Comparison of ENCODE assay signal across 12 cellular contexts in genomic region chr6:156840606-156841005, GRCh38.
DNase-seq lines count a peak whose midpoint lies in the region; ATAC-seq and TF ChIP-seq lines count a peak whose summit lies in the region.
"Had no signal": no experiment of that assay in that cellular context is flagged by ENCODE, and none has a peak within 500 bp of the region (broad histone marks: within the 10 kb centered on the region; RNA-seq: fewer than 3 reads in every experiment).

No MANE protein-coding gene starts in this region.

- H3K9me3 Mint-ChIP-seq in activated T-cell treated with anti-CD3 and anti-CD28 coated beads, Interleukin-2, amount 50 U/mL, for 24 hours = no peaks in the 10 kb centered on the region
- no peaks in the 10 kb centered on the region for H3K9me3 Mint-ChIP-seq in stimulated activated naive B cell treated with anti-CD40 and anti-IgM and Interleukin-4, amounts not matched to agents 10 μg/mL and 1 μg/mL and 100 μg/mL, for 72 hours
- H3K9me3 Mint-ChIP-seq in activated T-helper 2 cell treated with anti-CD3 and anti-CD28 coated beads, Interferon-gamma antibody, Interleukin-2, Interleukin-4, amounts not matched to agents 10 μg/mL and 5 μg/mL and 100 μg/mL, durations not matched to agents 14 hours and 24 hours and 36 hours = no peaks in the 10 kb centered on the region

- DNase-seq in activated T-cell treated with anti-CD3 and anti-CD28 coated beads, Interleukin-2, amount 50 U/mL, for 24 hours = no peak
- DNase-seq in activated T-cell treated with anti-CD3 and anti-CD28 coated beads, Interleukin-2, amount 50 U/mL, for 1 hour = no peak
- no peak for DNase-seq in left ventricle myocardium superior
- DNase-seq in stimulated activated naive B cell treated with anti-CD40 and anti-IgM and Interleukin-4, amounts not matched to agents 10 μg/mL and 1 μg/mL and 100 μg/mL, for 72 hours = no peak
- DNase-seq in HK-2 (ENCODE audit: unreplicated experiment) = no peak
- DNase-seq in activated T-helper 2 cell treated with anti-CD3 and anti-CD28 coated beads, Interferon-gamma antibody, Interleukin-2, Interleukin-4, amounts not matched to agents 10 μg/mL and 5 μg/mL and 100 μg/mL, durations not matched to agents 14 hours and 24 hours and 36 hours (ENCODE audit: low spot score) = no peak
- DNase-seq: activated CD4-positive, CD25-positive, alpha-beta regulatory T cell; activated effector memory CD4-positive, alpha-beta T cell treated with anti-CD3 and anti-CD28 coated beads, Interleukin-2, amount 50 U/mL, for 16 hours; effector memory CD4-positive, alpha-beta T cell had no signal

- H3K4me3 Mint-ChIP-seq in activated T-cell treated with anti-CD3 and anti-CD28 coated beads, Interleukin-2, amount 50 U/mL, for 24 hours = no peak overlapping the region
- peak overlapping the region; percentile 18 for H3K4me3 Mint-ChIP-seq in stimulated activated naive B cell treated with anti-CD40 and anti-IgM and Interleukin-4, amounts not matched to agents 10 μg/mL and 1 μg/mL and 100 μg/mL, for 72 hours
- no peak overlapping the region for H3K4me3 Mint-ChIP-seq in activated T-helper 2 cell treated with anti-CD3 and anti-CD28 coated beads, Interferon-gamma antibody, Interleukin-2, Interleukin-4, amounts not matched to agents 10 μg/mL and 5 μg/mL and 100 μg/mL, durations not matched to agents 14 hours and 24 hours and 36 hours (ENCODE audit: low read depth)

- ATAC-seq in SK-N-SH treated with all-trans-retinoic acid at 6 μM for 48 hours = peak; percentile 61
- peak; percentile 4 for ATAC-seq in left ventricle myocardium superior
- peak; percentile 50 to 64 for ATAC-seq in stimulated activated naive B cell treated with anti-CD40 and anti-IgM and Interleukin-4, amounts not matched to agents 10 μg/mL and 1 μg/mL and 100 μg/mL, for 72 hours (replicated peaks)
- ATAC-seq in GM19397 (IDR thresholded peaks at IDR 0.05; ENCODE audit: unreplicated experiment) = no peak
- ATAC-seq: A549 had no signal

- no peaks in the 10 kb centered on the region for H3K27me3 Mint-ChIP-seq in activated T-cell treated with anti-CD3 and anti-CD28 coated beads, Interleukin-2, amount 50 U/mL, for 24 hours
- no peaks in the 10 kb centered on the region for H3K27me3 Mint-ChIP-seq in stimulated activated naive B cell treated with anti-CD40 and anti-IgM and Interleukin-4, amounts not matched to agents 10 μg/mL and 1 μg/mL and 100 μg/mL, for 72 hours
- no peaks in the 10 kb centered on the region for H3K27me3 Mint-ChIP-seq in activated T-helper 2 cell treated with anti-CD3 and anti-CD28 coated beads, Interferon-gamma antibody, Interleukin-2, Interleukin-4, amounts not matched to agents 10 μg/mL and 5 μg/mL and 100 μg/mL, durations not matched to agents 14 hours and 24 hours and 36 hours (ENCODE audit: low read depth)

- peak overlapping the region; percentile 6 for H3K27ac Mint-ChIP-seq in activated T-cell treated with anti-CD3 and anti-CD28 coated beads, Interleukin-2, amount 50 U/mL, for 24 hours
- H3K27ac Mint-ChIP-seq in stimulated activated naive B cell treated with anti-CD40 and anti-IgM and Interleukin-4, amounts not matched to agents 10 μg/mL and 1 μg/mL and 100 μg/mL, for 72 hours = peak overlapping the region; percentile 76
- no peak overlapping the region for H3K27ac Mint-ChIP-seq in activated T-helper 2 cell treated with anti-CD3 and anti-CD28 coated beads, Interferon-gamma antibody, Interleukin-2, Interleukin-4, amounts not matched to agents 10 μg/mL and 5 μg/mL and 100 μg/mL, durations not matched to agents 14 hours and 24 hours and 36 hours

- peaks cover 79% of the 10 kb centered on the region for H3K4me1 Mint-ChIP-seq in activated T-cell treated with anti-CD3 and anti-CD28 coated beads, Interleukin-2, amount 50 U/mL, for 24 hours (ENCODE audit: low read depth)
- peaks cover 47 to 73% of the 10 kb centered on the region in 2 donors for H3K4me1 Mint-ChIP-seq in stimulated activated naive B cell treated with anti-CD40 and anti-IgM and Interleukin-4, amounts not matched to agents 10 μg/mL and 1 μg/mL and 100 μg/mL, for 72 hours
- H3K4me1 Mint-ChIP-seq in activated T-helper 2 cell treated with anti-CD3 and anti-CD28 coated beads, Interferon-gamma antibody, Interleukin-2, Interleukin-4, amounts not matched to agents 10 μg/mL and 5 μg/mL and 100 μg/mL, durations not matched to agents 14 hours and 24 hours and 36 hours (ENCODE audit: low read depth) = peaks cover 21% of the 10 kb centered on the region

- H3K36me3 Mint-ChIP-seq in activated T-cell treated with anti-CD3 and anti-CD28 coated beads, Interleukin-2, amount 50 U/mL, for 24 hours (ENCODE audit: low read depth) = peaks cover 22% of the 10 kb centered on the region
- peaks cover 23 to 35% of the 10 kb centered on the region in 2 donors for H3K36me3 Mint-ChIP-seq in stimulated activated naive B cell treated with anti-CD40 and anti-IgM and Interleukin-4, amounts not matched to agents 10 μg/mL and 1 μg/mL and 100 μg/mL, for 72 hours
- H3K36me3 Mint-ChIP-seq in activated T-helper 2 cell treated with anti-CD3 and anti-CD28 coated beads, Interferon-gamma antibody, Interleukin-2, Interleukin-4, amounts not matched to agents 10 μg/mL and 5 μg/mL and 100 μg/mL, durations not matched to agents 14 hours and 24 hours and 36 hours (ENCODE audit: low read depth) = peaks cover 13% of the 10 kb centered on the region

- intact Hi-C loops in left ventricle myocardium superior (cut with micrococcal nuclease) = loop anchor here (10.0 kb wide), 1 partner anchor 174 kb away; no protein-coding TSS in a partner anchor
- intact Hi-C loops in activated T-helper 2 cell treated with anti-CD3 and anti-CD28 coated beads, Interferon-gamma antibody, Interleukin-2, Interleukin-4, amounts not matched to agents 10 μg/mL and 5 μg/mL and 100 μg/mL, durations not matched to agents 14 hours and 24 hours and 36 hours (cut with micrococcal nuclease) = loop anchor here (2.0 kb wide), 1 partner anchor 16 kb away; no protein-coding TSS in a partner anchor

TF ChIP-seq in SK-N-SH treated with all-trans-retinoic acid at 6 μM for 48 hours, 23 proteins besides CTCF, POLR2A, EP300 and RAD21:
- TF ChIP-seq POU6F1 (CRISPR knock-in tag; IDR thresholded peaks at IDR 0.05; ENCODE audit: borderline replicate concordance, low read depth) (no peak), ZNF565 (CRISPR knock-in tag; conservative IDR thresholded peaks at IDR 0.05; ENCODE audit: low read depth) (no peak), BACH2 (CRISPR knock-in tag; IDR thresholded peaks at IDR 0.05; ENCODE audit: borderline replicate concordance) (no peak), RARB (CRISPR knock-in tag; IDR thresholded peaks at IDR 0.05) (no peak), ZFP30 (CRISPR knock-in tag; IDR thresholded peaks at IDR 0.05) (no peak), ZFP3 (CRISPR knock-in tag; IDR thresholded peaks at IDR 0.05) (no peak), ISL1 (CRISPR knock-in tag; IDR thresholded peaks at IDR 0.05) (no peak), SNAI2 (CRISPR knock-in tag; IDR thresholded peaks at IDR 0.05) (no peak), TSHZ2 (CRISPR knock-in tag; IDR thresholded peaks at IDR 0.05) (no peak), CSRNP3 (CRISPR knock-in tag; IDR thresholded peaks at IDR 0.05) (no peak), GLIS3 (CRISPR knock-in tag; IDR thresholded peaks at IDR 0.05) (no peak)

Comparison
In these comparisons a context has a peak if more than half of its experiments do, and no peak if none do; other contexts are left out.
1. H3K4me3 Mint-ChIP-seq: peak in stimulated activated naive B cell treated with anti-CD40 and anti-IgM and Interleukin-4, amounts not matched to agents 10 μg/mL and 1 μg/mL and 100 μg/mL, for 72 hours (2 of 2); none in activated T-cell treated with anti-CD3 and anti-CD28 coated beads, Interleukin-2, amount 50 U/mL, for 24 hours (single experiment) and activated T-helper 2 cell treated with anti-CD3 and anti-CD28 coated beads, Interferon-gamma antibody, Interleukin-2, Interleukin-4, amounts not matched to agents 10 μg/mL and 5 μg/mL and 100 μg/mL, durations not matched to agents 14 hours and 24 hours and 36 hours (single experiment).